ENCODE assay signal across 9 cellular contexts in genomic region chr2:96157649-96158553, GRCh38. TPM values are rescaled to one million over a fixed set of nuclear protein-coding genes. Genes with fewer than 3 reads are reported as not detected.
DNase-seq lines count a peak whose midpoint lies in the region; ATAC-seq, FAIRE-seq and TF ChIP-seq lines count a peak whose summit lies in the region.
"Had no signal": no experiment of that assay in that cellular context is flagged by ENCODE, and none has a peak within 500 bp of the region (broad histone marks: within the 10 kb centered on the region; RNA-seq: fewer than 3 reads in every experiment).

No MANE protein-coding gene starts in this region.

- no peak overlapping the region for H2AFZ ChIP-seq in HepG2 (ENCODE audit: low read length)

- H3K4me1 Mint-ChIP-seq in activated CD8-positive, alpha-beta T cell treated with anti-CD3 and anti-CD28 coated beads, Interleukin-2, amount 10 ng/mL, durations not matched to agents 7 days and 5 days (ENCODE audit: low read depth): peaks cover 66% of the 10 kb centered on the region

- peaks cover 15 to 73% of the 10 kb centered on the region in 2 experiments for H3K27me3 ChIP-seq in HepG2 (ENCODE audit: control insufficient read depth in 1 of 2, insufficient read depth in 2 of 2, low read length in 2 of 2)
- no peaks in the 10 kb centered on the region for H3K27me3 ChIP-seq in upper lobe of right lung

- BruUV-seq in HepG2 (replicated peaks; lab: Mats Ljungman, UMichigan): no TSS peak

- no peak overlapping the region for H3K9ac ChIP-seq in HepG2 (ENCODE audit: insufficient read depth, low read depth, low read length)

- H3K4me2 ChIP-seq in HepG2 (ENCODE audit: low read depth, low read length): no peak overlapping the region

- H3K9me3 Mint-ChIP-seq in activated CD8-positive, alpha-beta T cell treated with anti-CD3 and anti-CD28 coated beads, Interleukin-2, amount 10 ng/mL, durations not matched to agents 7 days and 5 days (ENCODE audit: insufficient read depth): no peaks in the 10 kb centered on the region

- DNase-seq in activated CD8-positive, alpha-beta T cell treated with anti-CD3 and anti-CD28 coated beads, Interleukin-2, amount 10 ng/mL, durations not matched to agents 7 days and 5 days: peak; percentile 76
- no peak for DNase-seq in HepG2 (ENCODE audit: low spot score)
- peak; percentile 64 for DNase-seq in upper lobe of right lung
- no peak for DNase-seq in medulla oblongata (ENCODE audit: extremely low spot score)
- no peak for DNase-seq in GDM1 (lab: John Stamatoyannopoulos, UW)
- DNase-seq in DMS53 (lab: John Stamatoyannopoulos, UW): no peak

- no peak for TF ChIP-seq RAD21 in HepG2 (CRISPR knock-in tag; IDR thresholded peaks at IDR 0.05)

- no peaks in the 10 kb centered on the region for H3K79me2 ChIP-seq in HepG2 (ENCODE audit: insufficient read depth, low read length)

- POLR2A ChIA-PET in activated CD8-positive, alpha-beta T cell treated with anti-CD3 and anti-CD28 coated beads, Interleukin-2, amount 10 ng/mL, durations not matched to agents 7 days and 5 days (lab: Charles Lee): interaction anchor here (0.8 to 9.1 kb wide), 4 partner anchors 14 to 249 kb away, joined by 3 to 193 read pairs (median 3); partner anchors contain the start of genes DUSP2 and STARD7
- POLR2A ChIA-PET in HepG2 (lab: Yijun Ruan, JAX): no interaction called here

- H3K4me3 ChIP-seq in HepG2 (replicated peaks in 1 of 3; ENCODE audit: insufficient read depth in 1 of 3, low read depth in 2 of 3, low read length in 3 of 3) (no peak overlapping the region; a peak in 1 of 6 replicates), upper lobe of right lung (no peak overlapping the region)

- CTCF ChIA-PET in activated CD8-positive, alpha-beta T cell treated with anti-CD3 and anti-CD28 coated beads, Interleukin-2, amount 10 ng/mL, durations not matched to agents 7 days and 5 days (lab: Charles Lee): interaction anchor here (0.6 to 3.7 kb wide), 7 partner anchors 11 to 41 kb away, joined by 3 to 18 read pairs (median 5); partner anchors contain the start of gene ASTL
- CTCF ChIA-PET in HepG2 (lab: Yijun Ruan, JAX; ENCODE audit: low intra/inter-chr PET ratio, low total read pairs): no interaction called here

- peak overlapping the region; percentile 77 for H3K27ac Mint-ChIP-seq in activated CD8-positive, alpha-beta T cell treated with anti-CD3 and anti-CD28 coated beads, Interleukin-2, amount 10 ng/mL, durations not matched to agents 7 days and 5 days

- H3K9me3 ChIP-seq in HepG2 (ENCODE audit: low read length): no peaks in the 10 kb centered on the region
- no peaks in the 10 kb centered on the region for H3K9me3 ChIP-seq in upper lobe of right lung

- H3K27ac ChIP-seq in HepG2 (ENCODE audit: extremely low read length, insufficient read depth, low read length) (no peak overlapping the region), upper lobe of right lung (no peak overlapping the region)

- FAIRE-seq in HepG2 (lab: Jason Lieb, UNC): no peak

- no peak for TF ChIP-seq CTCF in HepG2 (CRISPR knock-in tag; IDR thresholded peaks at IDR 0.05)
- no peak for TF ChIP-seq CTCF in upper lobe of right lung (IDR thresholded peaks at IDR 0.05)

- peaks cover 2% of the 10 kb centered on the region for H3K36me3 Mint-ChIP-seq in activated CD8-positive, alpha-beta T cell treated with anti-CD3 and anti-CD28 coated beads, Interleukin-2, amount 10 ng/mL, durations not matched to agents 7 days and 5 days (ENCODE audit: low read depth)

- no peaks in the 10 kb centered on the region for H3K27me3 Mint-ChIP-seq in activated CD8-positive, alpha-beta T cell treated with anti-CD3 and anti-CD28 coated beads, Interleukin-2, amount 10 ng/mL, durations not matched to agents 7 days and 5 days (ENCODE audit: low read depth)

- ATAC-seq in GM19438 (IDR thresholded peaks at IDR 0.05; ENCODE audit: low read depth, unreplicated experiment): peak; percentile 62
- ATAC-seq in HG03378 (IDR thresholded peaks at IDR 0.05; ENCODE audit: unreplicated experiment): peak; percentile 54
- ATAC-seq in activated CD8-positive, alpha-beta T cell treated with anti-CD3 and anti-CD28 coated beads, Interleukin-2, amount 10 ng/mL, durations not matched to agents 7 days and 5 days: peak; percentile 76
- ATAC-seq in HepG2: peak; percentile 13
- ATAC-seq in upper lobe of right lung: peak; percentile 55

- intact Hi-C loops in HepG2 (cut with micrococcal nuclease; ENCODE audit: unreplicated experiment) (loop anchor here (1.0 kb wide), 1 partner anchor 27 kb away; no protein-coding TSS in a partner anchor), upper lobe of right lung (cut with DNase I) (no loop called here)

- H3K4me1 ChIP-seq in HepG2 (ENCODE audit: insufficient read depth, low read length) (peaks cover 12% of the 10 kb centered on the region), upper lobe of right lung (no peaks in the 10 kb centered on the region)

- H4K20me1 ChIP-seq in HepG2 (ENCODE audit: insufficient read depth, low read length): no peaks in the 10 kb centered on the region

- H3K4me3 Mint-ChIP-seq in activated CD8-positive, alpha-beta T cell treated with anti-CD3 and anti-CD28 coated beads, Interleukin-2, amount 10 ng/mL, durations not matched to agents 7 days and 5 days: peak overlapping the region; percentile 47

- WGBS in HepG2 (ENCODE audit: low lambda C conversion rate): 35% methylated on average over 18 of the region's 19 CpGs

- TF ChIP-seq POLR2A in HepG2 (IDR thresholded peaks at IDR 0.05; ENCODE audit: insufficient read depth in 1 of 2, low read depth in 2 of 2, low read length in 2 of 2): no peak

- in situ Hi-C loops in HepG2 (cut with HindIII; ENCODE audit: extremely low pct_ligation_motif_present, low pct_unique_long_range_greater_than_20kb): no loop called here

- H3K36me3 ChIP-seq in HepG2 (replicated peaks in 1 of 2; ENCODE audit: control insufficient read depth in 1 of 2, insufficient read depth in 2 of 2, low read length in 2 of 2) (no peaks in the 10 kb centered on the region), upper lobe of right lung (no peaks in the 10 kb centered on the region)

- TF ChIP-seq EP300 in HepG2 (IDR thresholded peaks at IDR 0.05; ENCODE audit: low read depth in 2 of 2, low read length in 2 of 2): no peak
- TF ChIP-seq EP300 in HepG2 (CRISPR knock-in tag; IDR thresholded peaks at IDR 0.05; ENCODE audit: borderline replicate concordance): no peak

RNA-seq across cellular contexts. Expression of gene DUSP2, which starts 12.7 kb away (rescaled TPM):
- total RNA-seq in activated CD8-positive, alpha-beta T cell treated with anti-CD3 and anti-CD28 coated beads, Interleukin-2, amount 10 ng/mL, durations not matched to agents 7 days and 5 days: 10 to 100 TPM; 20.3 to 21.2 TPM
- total RNA-seq in HepG2 (2016; rRNA removed; fragmentation: Illumina TruSeq; extraction: Trizol) (not detected in 2 replicates), upper lobe of right lung (4.4 TPM)
- total RNA-seq in HepG2 (2016; cell fraction: cytosol; rRNA removed; fragmentation: Illumina TruSeq; extraction: Trizol; ENCODE audit: low read depth): not detected in 2 replicates
- total RNA-seq in HepG2 (2016; cell fraction: insoluble cytoplasmic fraction; rRNA removed; fragmentation: Illumina TruSeq; extraction: Trizol): not detected in 2 replicates
- total RNA-seq in HepG2 (2016; cell fraction: membrane; rRNA removed; fragmentation: Illumina TruSeq; extraction: Trizol): not detected in 2 replicates
- total RNA-seq in HepG2 (2016; cell fraction: nucleus; rRNA removed; fragmentation: Illumina TruSeq; extraction: Trizol): not detected in 2 replicates
- not detected in 2 replicates for polyA plus RNA-seq in HepG2 (2011; rRNA removed)
- polyA plus RNA-seq in HepG2 (2011; cell fraction: cytosol; rRNA removed): 0.04 TPM in 1 of 2 replicates, not detected in the other
- polyA plus RNA-seq in HepG2 (2011; cell fraction: nucleus; rRNA removed): 0.12 and 0.18 TPM in 2 replicates
- polyA plus RNA-seq in HepG2 (2012): not detected in 2 replicates
- not detected in 2 replicates for polyA plus RNA-seq in HepG2 (2016; cell fraction: cytosol; fragmentation: Illumina TruSeq; extraction: Trizol; ENCODE audit: low read depth)
- polyA plus RNA-seq in HepG2 (2016; cell fraction: insoluble cytoplasmic fraction; fragmentation: Illumina TruSeq; extraction: Trizol; ENCODE audit: low read depth): not detected in 2 replicates
- not detected in 2 replicates for polyA plus RNA-seq in HepG2 (2016; cell fraction: membrane; fragmentation: Illumina TruSeq; extraction: Trizol; ENCODE audit: low read depth)
- not detected in 2 replicates for polyA plus RNA-seq in HepG2 (2016; cell fraction: nucleus; fragmentation: Illumina TruSeq; extraction: Trizol; ENCODE audit: insufficient read depth, low read depth)
- 103 TPM in 1 of 2 replicates, not detected in the other for polyA minus RNA-seq in HepG2 (2011; rRNA and poly(A)+ RNA removed; ENCODE audit: low replicate concordance)
- 0.69 and 1.3 TPM in 2 replicates for polyA minus RNA-seq in HepG2 (2011; cell fraction: cytosol; rRNA and poly(A)+ RNA removed)
- polyA minus RNA-seq in HepG2 (2011; cell fraction: nucleus; rRNA and poly(A)+ RNA removed): 0.25 and 0.52 TPM in 2 replicates

RNA-seq across cellular contexts. Expression of gene ASTL, which starts 19.6 kb away (rescaled TPM):
- under 1 TPM in 1 of 2 experiments, not detected in 1; 0.34 TPM for total RNA-seq in activated CD8-positive, alpha-beta T cell treated with anti-CD3 and anti-CD28 coated beads, Interleukin-2, amount 10 ng/mL, durations not matched to agents 7 days and 5 days
- not detected in 2 replicates for total RNA-seq in HepG2 (2016; rRNA removed; fragmentation: Illumina TruSeq; extraction: Trizol)
- total RNA-seq in HepG2 (2016; cell fraction: cytosol; rRNA removed; fragmentation: Illumina TruSeq; extraction: Trizol; ENCODE audit: low read depth): not detected in 2 replicates
- not detected in 2 replicates for total RNA-seq in HepG2 (2016; cell fraction: insoluble cytoplasmic fraction; rRNA removed; fragmentation: Illumina TruSeq; extraction: Trizol)
- not detected in 2 replicates for total RNA-seq in HepG2 (2016; cell fraction: membrane; rRNA removed; fragmentation: Illumina TruSeq; extraction: Trizol)
- total RNA-seq in HepG2 (2016; cell fraction: nucleus; rRNA removed; fragmentation: Illumina TruSeq; extraction: Trizol): not detected in 2 replicates
- not detected in 2 replicates for polyA plus RNA-seq in HepG2 (2011; rRNA removed)
- polyA plus RNA-seq in HepG2 (2011; cell fraction: cytosol; rRNA removed): not detected in 2 replicates
- polyA plus RNA-seq in HepG2 (2011; cell fraction: nucleus; rRNA removed): not detected in 2 replicates
- polyA plus RNA-seq in HepG2 (2012): not detected in 2 replicates
- not detected in 2 replicates for polyA plus RNA-seq in HepG2 (2016; cell fraction: cytosol; fragmentation: Illumina TruSeq; extraction: Trizol; ENCODE audit: low read depth)
- polyA plus RNA-seq in HepG2 (2016; cell fraction: insoluble cytoplasmic fraction; fragmentation: Illumina TruSeq; extraction: Trizol; ENCODE audit: low read depth): not detected in 2 replicates
- polyA plus RNA-seq in HepG2 (2016; cell fraction: membrane; fragmentation: Illumina TruSeq; extraction: Trizol; ENCODE audit: low read depth): not detected in 2 replicates
- polyA plus RNA-seq in HepG2 (2016; cell fraction: nucleus; fragmentation: Illumina TruSeq; extraction: Trizol; ENCODE audit: insufficient read depth, low read depth): not detected in 2 replicates
- 1.6 TPM in 1 of 2 replicates, not detected in the other for polyA minus RNA-seq in HepG2 (2011; rRNA and poly(A)+ RNA removed; ENCODE audit: low replicate concordance)
- not detected in 2 replicates for polyA minus RNA-seq in HepG2 (2011; cell fraction: cytosol; rRNA and poly(A)+ RNA removed)
- not detected in 2 replicates for polyA minus RNA-seq in HepG2 (2011; cell fraction: nucleus; rRNA and poly(A)+ RNA removed)
- total RNA-seq in upper lobe of right lung: not detected
- total RNA-seq: lung microvascular endothelial cell had no signal

RNA-seq across cellular contexts. Expression of gene ADRA2B, which starts 41.5 kb away (rescaled TPM):
- under 1 TPM in 1 of 2 experiments, not detected in 1; 0.08 TPM for total RNA-seq in activated CD8-positive, alpha-beta T cell treated with anti-CD3 and anti-CD28 coated beads, Interleukin-2, amount 10 ng/mL, durations not matched to agents 7 days and 5 days
- total RNA-seq in HepG2 (2016; rRNA removed; fragmentation: Illumina TruSeq; extraction: Trizol) (not detected in 2 replicates), upper lobe of right lung (0.14 TPM)
- not detected in 2 replicates for total RNA-seq in HepG2 (2016; cell fraction: cytosol; rRNA removed; fragmentation: Illumina TruSeq; extraction: Trizol; ENCODE audit: low read depth)
- not detected in 2 replicates for total RNA-seq in HepG2 (2016; cell fraction: insoluble cytoplasmic fraction; rRNA removed; fragmentation: Illumina TruSeq; extraction: Trizol)
- not detected in 2 replicates for total RNA-seq in HepG2 (2016; cell fraction: membrane; rRNA removed; fragmentation: Illumina TruSeq; extraction: Trizol)
- total RNA-seq in HepG2 (2016; cell fraction: nucleus; rRNA removed; fragmentation: Illumina TruSeq; extraction: Trizol): not detected in 2 replicates
- not detected in 2 replicates for polyA plus RNA-seq in HepG2 (2011; rRNA removed)
- polyA plus RNA-seq in HepG2 (2011; cell fraction: cytosol; rRNA removed): not detected in 2 replicates
- 0.10 TPM in 1 of 2 replicates, not detected in the other for polyA plus RNA-seq in HepG2 (2011; cell fraction: nucleus; rRNA removed)
- polyA plus RNA-seq in HepG2 (2012): not detected in 2 replicates
- polyA plus RNA-seq in HepG2 (2016; cell fraction: cytosol; fragmentation: Illumina TruSeq; extraction: Trizol; ENCODE audit: low read depth): not detected in 2 replicates
- polyA plus RNA-seq in HepG2 (2016; cell fraction: insoluble cytoplasmic fraction; fragmentation: Illumina TruSeq; extraction: Trizol; ENCODE audit: low read depth): not detected in 2 replicates
- not detected in 2 replicates for polyA plus RNA-seq in HepG2 (2016; cell fraction: membrane; fragmentation: Illumina TruSeq; extraction: Trizol; ENCODE audit: low read depth)
- polyA plus RNA-seq in HepG2 (2016; cell fraction: nucleus; fragmentation: Illumina TruSeq; extraction: Trizol; ENCODE audit: insufficient read depth, low read depth): not detected in 2 replicates
- 0.07 TPM in 1 of 2 replicates, not detected in the other for polyA minus RNA-seq in HepG2 (2011; rRNA and poly(A)+ RNA removed; ENCODE audit: low replicate concordance)
- not detected in 2 replicates for polyA minus RNA-seq in HepG2 (2011; cell fraction: cytosol; rRNA and poly(A)+ RNA removed)
- not detected in 2 replicates for polyA minus RNA-seq in HepG2 (2011; cell fraction: nucleus; rRNA and poly(A)+ RNA removed)
- total RNA-seq: lung microvascular endothelial cell had no signal

RNA-seq across cellular contexts. Expression of gene STARD7, which starts 50.7 kb away (rescaled TPM):
- 100 to 1,000 TPM; 139 to 143 TPM for total RNA-seq in activated CD8-positive, alpha-beta T cell treated with anti-CD3 and anti-CD28 coated beads, Interleukin-2, amount 10 ng/mL, durations not matched to agents 7 days and 5 days
- total RNA-seq in HepG2 (2016; rRNA removed; fragmentation: Illumina TruSeq; extraction: Trizol) (300 and 332 TPM in 2 replicates), upper lobe of right lung (156 TPM)
- total RNA-seq in HepG2 (2016; cell fraction: cytosol; rRNA removed; fragmentation: Illumina TruSeq; extraction: Trizol; ENCODE audit: low read depth): 45.1 and 56.7 TPM in 2 replicates
- total RNA-seq in HepG2 (2016; cell fraction: insoluble cytoplasmic fraction; rRNA removed; fragmentation: Illumina TruSeq; extraction: Trizol): 302 and 329 TPM in 2 replicates
- 220 and 258 TPM in 2 replicates for total RNA-seq in HepG2 (2016; cell fraction: membrane; rRNA removed; fragmentation: Illumina TruSeq; extraction: Trizol)
- total RNA-seq in HepG2 (2016; cell fraction: nucleus; rRNA removed; fragmentation: Illumina TruSeq; extraction: Trizol): 168 and 191 TPM in 2 replicates
- 67.2 and 88.2 TPM in 2 replicates for polyA plus RNA-seq in HepG2 (2011; rRNA removed)
- 44.2 and 66.6 TPM in 2 replicates for polyA plus RNA-seq in HepG2 (2011; cell fraction: cytosol; rRNA removed)
- 90.2 and 107 TPM in 2 replicates for polyA plus RNA-seq in HepG2 (2011; cell fraction: nucleus; rRNA removed)
- 93.8 and 117 TPM in 2 replicates for polyA plus RNA-seq in HepG2 (2012)
- 26.0 and 34.9 TPM in 2 replicates for polyA plus RNA-seq in HepG2 (2016; cell fraction: cytosol; fragmentation: Illumina TruSeq; extraction: Trizol; ENCODE audit: low read depth)
- 237 and 245 TPM in 2 replicates for polyA plus RNA-seq in HepG2 (2016; cell fraction: insoluble cytoplasmic fraction; fragmentation: Illumina TruSeq; extraction: Trizol; ENCODE audit: low read depth)
- 111 and 128 TPM in 2 replicates for polyA plus RNA-seq in HepG2 (2016; cell fraction: membrane; fragmentation: Illumina TruSeq; extraction: Trizol; ENCODE audit: low read depth)
- polyA plus RNA-seq in HepG2 (2016; cell fraction: nucleus; fragmentation: Illumina TruSeq; extraction: Trizol; ENCODE audit: insufficient read depth, low read depth): 205 and 220 TPM in 2 replicates
- 78.3 and 92.3 TPM in 2 replicates for polyA minus RNA-seq in HepG2 (2011; rRNA and poly(A)+ RNA removed; ENCODE audit: low replicate concordance)
- polyA minus RNA-seq in HepG2 (2011; cell fraction: cytosol; rRNA and poly(A)+ RNA removed): 89.8 and 100 TPM in 2 replicates
- 137 and 187 TPM in 2 replicates for polyA minus RNA-seq in HepG2 (2011; cell fraction: nucleus; rRNA and poly(A)+ RNA removed)

Comparison
In these comparisons a context has a peak if more than half of its experiments do, and no peak if none do; other contexts are left out.
1. ATAC-seq: peak in every context shown above with its lines; median percentile 76 in activated CD8-positive, alpha-beta T cell treated with anti-CD3 and anti-CD28 coated beads, Interleukin-2, amount 10 ng/mL, durations not matched to agents 7 days and 5 days; 62 in GM19438; 55 in upper lobe of right lung; 54 in HG03378; 13 in HepG2.
2. DNase-seq: peak in activated CD8-positive, alpha-beta T cell treated with anti-CD3 and anti-CD28 coated beads, Interleukin-2, amount 10 ng/mL, durations not matched to agents 7 days and 5 days (single experiment) and upper lobe of right lung (single experiment); none in HepG2 (single experiment), medulla oblongata (single experiment), GDM1 (single experiment) and DMS53 (single experiment).